Comparison of ENCODE assay signal across 7 cellular contexts in genomic region chr1:212699104-212699838, GRCh38.
DNase-seq lines count a peak whose midpoint lies in the region; ATAC-seq and TF ChIP-seq lines count a peak whose summit lies in the region.

No MANE protein-coding gene starts in this region.

- H3K4me1 Mint-ChIP-seq in stimulated activated memory B cell treated with anti-CD40 and anti-IgM and Interleukin-4, amounts not matched to agents 10 μg/mL and 1 μg/mL and 100 μg/mL, for 72 hours: peaks cover 77% of the 10 kb centered on the region

- peak overlapping the region; percentile 91 for H3K4me3 Mint-ChIP-seq in stimulated activated memory B cell treated with anti-CD40 and anti-IgM and Interleukin-4, amounts not matched to agents 10 μg/mL and 1 μg/mL and 100 μg/mL, for 72 hours

- peaks cover 28% of the 10 kb centered on the region for H3K36me3 Mint-ChIP-seq in stimulated activated memory B cell treated with anti-CD40 and anti-IgM and Interleukin-4, amounts not matched to agents 10 μg/mL and 1 μg/mL and 100 μg/mL, for 72 hours

- peak; percentile 85 for TF ChIP-seq CTCF in GM12872 (IDR thresholded peaks at IDR 0.05; ENCODE audit: insufficient read depth, low read depth, low read length)
- peak; percentile 55 for TF ChIP-seq CTCF in HFF-Myc (IDR thresholded peaks at IDR 0.05; ENCODE audit: low read depth, low read length, missing control alignments)

- H3K4me3 ChIP-seq in HFF-Myc (replicated peaks; ENCODE audit: low read depth, low read length): peak overlapping the region; percentile 47

- peak; percentile 75 for ATAC-seq in stimulated activated memory B cell treated with anti-CD40 and anti-IgM and Interleukin-4, amounts not matched to agents 10 μg/mL and 1 μg/mL and 100 μg/mL, for 72 hours

- H3K27ac Mint-ChIP-seq in stimulated activated memory B cell treated with anti-CD40 and anti-IgM and Interleukin-4, amounts not matched to agents 10 μg/mL and 1 μg/mL and 100 μg/mL, for 72 hours: peak overlapping the region; percentile 87

- no peaks in the 10 kb centered on the region for H3K9me3 Mint-ChIP-seq in stimulated activated memory B cell treated with anti-CD40 and anti-IgM and Interleukin-4, amounts not matched to agents 10 μg/mL and 1 μg/mL and 100 μg/mL, for 72 hours

- H3K27me3 Mint-ChIP-seq in stimulated activated memory B cell treated with anti-CD40 and anti-IgM and Interleukin-4, amounts not matched to agents 10 μg/mL and 1 μg/mL and 100 μg/mL, for 72 hours: peaks cover 9% of the 10 kb centered on the region

- DNase-seq in HFF-Myc (ENCODE audit: extremely low read depth, low read depth) (no peak), NCI-H1105 treated with DMSO at 0.1 percent for 48 hours (lab: John Stamatoyannopoulos, UW) (peak; percentile 45), ecto neural progenitor cell (ENCODE audit: low spot score) (peak; percentile 76), medulla oblongata (ENCODE audit: extremely low spot score) (peak; percentile 30)
- peak; percentile 26 for DNase-seq in activated CD4-positive, alpha-beta T cell treated with anti-CD3 and anti-CD28 coated beads for 1 hour
